In genomic region chr4:154004450-154004849, GRCh38 we compare ENCODE assay signal across 24 cellular contexts.
A peak's percentile ranks its signal among the peaks of the same experiment; 100 is the strongest.
DNase-seq lines count a peak whose midpoint lies in the region; ATAC-seq and TF ChIP-seq lines count a peak whose summit lies in the region.
"Had no signal": no experiment of that assay in that cellular context is flagged by ENCODE, and none has a peak within 500 bp of the region (broad histone marks: within the 10 kb centered on the region; RNA-seq: fewer than 3 reads in every experiment).

No MANE protein-coding gene starts in this region.

- no peaks in the 10 kb centered on the region for H4K20me1 ChIP-seq in osteoblast (ENCODE audit: insufficient read depth, low read length)
- H4K20me1 ChIP-seq: BLaER1 treated with 17β-estradiol and CSF1 and Interleukin-3, amounts not matched to agents 10 nM and 100 nM had no signal

- no peak for TF ChIP-seq POLR2A in esophagus muscularis mucosa (IDR thresholded peaks at IDR 0.05; ENCODE audit: low read depth)

- TF ChIP-seq CTCF in RWPE2 (IDR thresholded peaks at IDR 0.05; ENCODE audit: poor library complexity, severe bottlenecking) (no peak), esophagus muscularis mucosa (IDR thresholded peaks at IDR 0.05) (no peak), osteoblast (IDR thresholded peaks at IDR 0.05; ENCODE audit: extremely low read depth, low read depth, low read length) (no peak), tibial artery (IDR thresholded peaks at IDR 0.05) (no peak), GM20000 (IDR thresholded peaks at IDR 0.05; ENCODE audit: extremely low read depth, missing control alignments) (no peak)

- H3K36me3 ChIP-seq in RWPE2 (ENCODE audit: low read depth) (no peaks in the 10 kb centered on the region), esophagus muscularis mucosa (no peaks in the 10 kb centered on the region), osteoblast (ENCODE audit: insufficient read depth, low read length) (no peaks in the 10 kb centered on the region), tibial artery (no peaks in the 10 kb centered on the region)
- H3K36me3 ChIP-seq: BLaER1 treated with 17β-estradiol and CSF1 and Interleukin-3, amounts not matched to agents 10 nM and 100 nM; SJSA1 had no signal

- H3K4me1 ChIP-seq in RWPE2 (ENCODE audit: insufficient read depth, poor library complexity, severe bottlenecking) (peaks cover 9% of the 10 kb centered on the region), esophagus muscularis mucosa (peaks cover 0 to 36% (median 26%) of the 10 kb centered on the region in 4 donors), osteoblast (ENCODE audit: insufficient read depth, low read length) (no peaks in the 10 kb centered on the region), tibial artery (peaks cover 0 to 9% (median 3%) of the 10 kb centered on the region in 4 donors)
- H3K4me1 ChIP-seq: BLaER1 treated with 17β-estradiol and CSF1 and Interleukin-3, amounts not matched to agents 10 nM and 100 nM; SJSA1 had no signal

- H3K4me3 ChIP-seq in RWPE2 (ENCODE audit: severe bottlenecking) = no peak overlapping the region
- no peak overlapping the region for H3K4me3 ChIP-seq in esophagus muscularis mucosa
- no peak overlapping the region for H3K4me3 ChIP-seq in osteoblast (ENCODE audit: insufficient read depth, low read length)
- no peak overlapping the region for H3K4me3 ChIP-seq in tibial artery
- H3K4me3 ChIP-seq: BLaER1 treated with 17β-estradiol and CSF1 and Interleukin-3, amounts not matched to agents 10 nM and 100 nM; GM12878; SJSA1 had no signal

- no peak overlapping the region for H2AFZ ChIP-seq in osteoblast (ENCODE audit: low read length)

- H3K27ac ChIP-seq in RWPE2 (ENCODE audit: poor library complexity, severe bottlenecking) (peak overlapping the region; percentile 58), esophagus muscularis mucosa (replicated peaks in 1 of 4) (peak overlapping the region; percentile 73 to 84 (median 79)), osteoblast (ENCODE audit: low read depth, low read length) (peak overlapping the region; percentile 45), tibial artery (peak overlapping the region; percentile 22 to 48)
- H3K27ac ChIP-seq: BLaER1 treated with 17β-estradiol and CSF1 and Interleukin-3, amounts not matched to agents 10 nM and 100 nM; SJSA1 had no signal

- no peaks in the 10 kb centered on the region for H3K27me3 ChIP-seq in RWPE2 (ENCODE audit: insufficient read depth, poor library complexity, severe bottlenecking)
- no peaks in the 10 kb centered on the region for H3K27me3 ChIP-seq in esophagus muscularis mucosa
- H3K27me3 ChIP-seq in osteoblast (ENCODE audit: insufficient read depth, low read length) = no peaks in the 10 kb centered on the region
- no peaks in the 10 kb centered on the region for H3K27me3 ChIP-seq in tibial artery
- H3K27me3 ChIP-seq: BLaER1 treated with 17β-estradiol and CSF1 and Interleukin-3, amounts not matched to agents 10 nM and 100 nM; SJSA1 had no signal

- no peak overlapping the region for H3K4me2 ChIP-seq in osteoblast (ENCODE audit: insufficient read depth, low read length)
- H3K4me2 ChIP-seq: BLaER1 treated with 17β-estradiol and CSF1 and Interleukin-3, amounts not matched to agents 10 nM and 100 nM had no signal

- DNase-seq in RWPE2 (ENCODE audit: low spot score) (no peak), esophagus muscularis mucosa (ENCODE audit: extremely low spot score) (no peak), osteoblast (ENCODE audit: insufficient read length, low spot score, missing footprints) (no peak), tibial artery (peak in 1 of 2 donors; percentile 52), NCI-H526 treated with DMSO at 0.1 percent for 48 hours (lab: John Stamatoyannopoulos, UW) (no peak), cerebellar nuclear complex (lab: John Stamatoyannopoulos, UW) (no peak), GM20000 (ENCODE audit: low spot score) (no peak), NCI-H82 treated with DMSO at 0.1 percent for 48 hours (lab: John Stamatoyannopoulos, UW; ENCODE audit: unreplicated experiment) (no peak)
- DNase-seq: activated CD4-positive, CD25-positive, alpha-beta regulatory T cell treated with anti-CD3 and anti-CD28 coated beads, Interleukin-2, amount 50 U/mL, for 72 hours; activated naive CD8-positive, alpha-beta T cell treated with anti-CD3 and anti-CD28 coated beads, Interleukin-2, amount 50 U/mL, for 24 hours; central memory CD4-positive, alpha-beta T cell; effector memory CD4-positive, alpha-beta T cell; GDM1; hypothalamus; kidney; NCI-H1092; NCI-H2081; NCI-H526; OCI-M1; retina had no signal

- no peaks in the 10 kb centered on the region for H3K79me2 ChIP-seq in osteoblast (ENCODE audit: insufficient read depth, low read length)

- intact Hi-C loops in esophagus muscularis mucosa (cut with DNase I) (no loop called here), tibial artery (cut with DNase I; ENCODE audit: low total_unique reads) (no loop called here)

- WGBS in esophagus muscularis mucosa = 51% methylated on average over 8 of the region's 8 CpGs

- no peaks in the 10 kb centered on the region for H3K9me3 ChIP-seq in RWPE2 (ENCODE audit: severe bottlenecking)
- no peaks in the 10 kb centered on the region for H3K9me3 ChIP-seq in esophagus muscularis mucosa
- H3K9me3 ChIP-seq in osteoblast (ENCODE audit: low read depth, low read length) = no peaks in the 10 kb centered on the region
- H3K9me3 ChIP-seq in tibial artery = no peaks in the 10 kb centered on the region
- H3K9me3 ChIP-seq: SJSA1 had no signal

- ATAC-seq in RWPE2 (ENCODE audit: low read depth) = no peak
- ATAC-seq: activated naive CD8-positive, alpha-beta T cell treated with anti-CD3 and anti-CD28 coated beads, Interleukin-2, amount 50 U/mL, for 24 hours; activated T-helper 17 cell treated with anti-CD3 and anti-CD28 coated beads, Interleukin-2, amount 50 U/mL, for 72 hours; GM12878 had no signal

- no peak for TF ChIP-seq EP300 in esophagus muscularis mucosa (IDR thresholded peaks at IDR 0.05)
